Comparison of ENCODE assay signal across 9 cellular contexts in the genomic region with DNA sequence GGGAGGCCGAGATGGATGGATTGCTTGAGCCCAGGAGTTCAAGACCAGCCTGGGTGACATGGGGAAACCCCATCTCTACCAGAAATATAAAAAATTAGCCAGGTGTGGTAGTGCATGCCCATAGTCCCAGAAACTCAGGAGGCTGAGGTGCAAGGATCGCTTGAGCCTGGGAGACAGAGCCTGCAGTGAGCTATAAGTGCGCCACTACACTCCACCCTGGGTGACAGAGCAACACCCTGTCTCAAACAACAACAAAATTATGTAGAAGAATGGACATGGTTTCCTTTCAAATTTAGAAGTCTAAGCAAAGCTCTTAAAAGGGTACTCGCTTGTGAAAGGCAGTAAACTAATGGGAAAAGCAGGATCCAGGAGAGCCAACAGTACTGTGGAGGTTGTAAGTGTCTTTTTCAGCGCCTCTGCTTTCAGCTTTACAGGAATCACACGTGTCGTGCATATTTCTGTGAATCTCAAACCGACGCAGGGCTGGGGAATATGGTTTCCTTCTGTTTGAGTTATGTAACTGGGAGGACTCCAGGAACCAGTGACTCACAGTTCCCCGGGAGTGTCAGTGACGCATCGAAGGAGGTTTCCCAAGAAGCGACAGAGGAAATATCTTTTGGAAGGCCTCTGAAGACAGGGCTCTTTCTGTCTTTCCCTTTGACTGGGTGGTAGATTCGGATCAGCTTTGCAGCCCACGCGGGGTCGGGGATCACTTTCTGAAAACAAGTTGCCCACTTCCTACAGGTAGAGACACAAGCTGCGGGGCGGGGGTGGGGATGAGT. TPM values are rescaled to one million over a fixed set of nuclear protein-coding genes. Genes with fewer than 3 reads are reported as not detected.
A peak's percentile ranks its signal among the peaks of the same experiment; 100 is the strongest.
DNase-seq lines count a peak whose midpoint lies in the region; ATAC-seq, FAIRE-seq and TF ChIP-seq lines count a peak whose summit lies in the region.
"Not testable (repeated sequence)": the region's sequence is repeated elsewhere in the genome, so short reads cannot be mapped to it uniquely, and the experiment has no call there.
"Had no signal": no experiment of that assay in that cellular context is flagged by ENCODE, and none has a peak within 500 bp of the region (broad histone marks: within the 10 kb centered on the region; RNA-seq: fewer than 3 reads in every experiment).

No MANE protein-coding gene starts in this region.

- H3K27me3 Mint-ChIP-seq in activated CD4-positive, alpha-beta T cell treated with anti-CD3 and anti-CD28 coated beads, Interleukin-2, amount 10 ng/mL, durations not matched to agents 7 days and 5 days: not testable (repeated sequence)

- WGBS in small intestine, 3 donors: 33 to 40% (median 35%) methylated on average over 14 to 15 of the region's 19 CpGs
- 31 to 36% methylated on average over 11 to 13 of the region's 19 CpGs for WGBS in thyroid gland, 2 donors

- not testable (repeated sequence) for H3K36me3 Mint-ChIP-seq in activated CD4-positive, alpha-beta T cell treated with anti-CD3 and anti-CD28 coated beads, Interleukin-2, amount 10 ng/mL, durations not matched to agents 7 days and 5 days (ENCODE audit: low read depth)

- H3K27ac Mint-ChIP-seq in activated CD4-positive, alpha-beta T cell treated with anti-CD3 and anti-CD28 coated beads, Interleukin-2, amount 10 ng/mL, durations not matched to agents 7 days and 5 days: peak overlapping the region; percentile 19

- peak; percentile 89 for ATAC-seq in lower lobe of right lung

- H3K4me3 Mint-ChIP-seq in activated CD4-positive, alpha-beta T cell treated with anti-CD3 and anti-CD28 coated beads, Interleukin-2, amount 10 ng/mL, durations not matched to agents 7 days and 5 days: not testable (repeated sequence)

- not testable (repeated sequence) for H3K36me3 ChIP-seq in lower lobe of right lung; small intestine (ENCODE audit: control insufficient read depth in 2 of 2, insufficient read depth in 2 of 2, low read length in 2 of 2); thyroid gland

- CTCF ChIA-PET in activated CD4-positive, alpha-beta T cell treated with anti-CD3 and anti-CD28 coated beads, Interleukin-2, amount 10 ng/mL, durations not matched to agents 7 days and 5 days (lab: Charles Lee): not testable (repeated sequence)

- not testable (repeated sequence) for FAIRE-seq in small intestine (lab: Jason Lieb, UNC)

- intact Hi-C loops in lower lobe of right lung (cut with DNase I); thyroid gland (cut with DNase I): not testable (repeated sequence)

- DNase-seq in EH (ENCODE audit: low read depth): peak; percentile 92
- DNase-seq in NOMO-1 treated with DMSO at 0.1 percent for 48 hours (lab: John Stamatoyannopoulos, UW; ENCODE audit: unreplicated experiment): peak; percentile 51
- DNase-seq in activated CD4-positive, alpha-beta T cell treated with anti-CD3 and anti-CD28 coated beads, Interleukin-2, amount 10 ng/mL, durations not matched to agents 7 days and 5 days: peak; percentile 8
- DNase-seq in amniotic epithelial cell (ENCODE audit: low read depth): peak; percentile 78
- peak; percentile 82 for DNase-seq in fibroblast of gingiva (ENCODE audit: low read depth)
- DNase-seq in lower lobe of right lung: peak; percentile 74
- DNase-seq in small intestine: peak; percentile 87
- peak; percentile 41 to 54 for DNase-seq in thyroid gland

- H3K9me3 Mint-ChIP-seq in activated CD4-positive, alpha-beta T cell treated with anti-CD3 and anti-CD28 coated beads, Interleukin-2, amount 10 ng/mL, durations not matched to agents 7 days and 5 days: not testable (repeated sequence)

- TF ChIP-seq CTCF in lower lobe of right lung (IDR thresholded peaks at IDR 0.05); thyroid gland (IDR thresholded peaks at IDR 0.05): not testable (repeated sequence)

- not testable (repeated sequence) for H3K4me3 ChIP-seq in lower lobe of right lung; small intestine (ENCODE audit: low read depth in 1 of 2, low read length in 2 of 2); thyroid gland (replicated peaks in 1 of 3)

- peaks cover 24% of the 10 kb centered on the region for H3K4me1 Mint-ChIP-seq in activated CD4-positive, alpha-beta T cell treated with anti-CD3 and anti-CD28 coated beads, Interleukin-2, amount 10 ng/mL, durations not matched to agents 7 days and 5 days

- H3K4me1 ChIP-seq in lower lobe of right lung; small intestine (ENCODE audit: control insufficient read depth in 2 of 2, insufficient read depth in 1 of 2, low read depth in 1 of 2, low read length in 1 of 2); thyroid gland: not testable (repeated sequence)

- not testable (repeated sequence) for TF ChIP-seq POLR2A in thyroid gland (IDR thresholded peaks at IDR 0.05)

- H3K27ac ChIP-seq in lower lobe of right lung, thyroid gland: not testable (repeated sequence)
- H3K27ac ChIP-seq in small intestine (ENCODE audit: low read depth in 1 of 2, low read length in 1 of 2): peak overlapping the region; percentile 11 to 65

- H3K27me3 ChIP-seq in lower lobe of right lung (ENCODE audit: low read depth); small intestine (ENCODE audit: control insufficient read depth in 2 of 2, insufficient read depth in 2 of 2, low read length in 2 of 2); thyroid gland: not testable (repeated sequence)

- H3K9me3 ChIP-seq in lower lobe of right lung; small intestine (ENCODE audit: control insufficient read depth, low read depth); thyroid gland: not testable (repeated sequence)

- POLR2A ChIA-PET in activated CD4-positive, alpha-beta T cell treated with anti-CD3 and anti-CD28 coated beads, Interleukin-2, amount 10 ng/mL, durations not matched to agents 7 days and 5 days (lab: Charles Lee): not testable (repeated sequence)

RNA-seq across cellular contexts. Expression of a gene that starts 24.6 kb away (rescaled TPM):
- total RNA-seq in activated CD4-positive, alpha-beta T cell treated with anti-CD3 and anti-CD28 coated beads, Interleukin-2, amount 10 ng/mL, durations not matched to agents 7 days and 5 days: 1 to 10 TPM; 1.2 to 1.3 TPM
- total RNA-seq in lower lobe of right lung (1.5 TPM), thyroid gland (1 to 10 TPM in 2 of 4 donors, under 1 TPM in 1, not detected in 1; 0.54 to 4.6 (median 3.5) TPM)
- 10 to 100 TPM in 1 of 3 donors, 1 to 10 TPM in 2; 2.2 to 11.3 (median 4.1) TPM for polyA plus RNA-seq in small intestine
- total RNA-seq: G401 had no signal

RNA-seq across cellular contexts. Expression of a gene that starts 46.4 kb away (rescaled TPM):
- total RNA-seq in activated CD4-positive, alpha-beta T cell treated with anti-CD3 and anti-CD28 coated beads, Interleukin-2, amount 10 ng/mL, durations not matched to agents 7 days and 5 days: under 1 TPM; 0.72 to 0.77 TPM
- 5.5 TPM for total RNA-seq in lower lobe of right lung
- 10 to 100 TPM in 1 of 3 donors, 1 to 10 TPM in 2; 1.8 to 13.0 (median 3.7) TPM for polyA plus RNA-seq in small intestine
- total RNA-seq in thyroid gland: 1 to 10 TPM; 1.2 to 4.3 (median 2.3) TPM

Comparison
In these comparisons a context has a peak if more than half of its experiments do, and no peak if none do; other contexts are left out.
1. DNase-seq: peak in every context shown above with its lines; median percentile 92 in EH; 87 in small intestine; 82 in fibroblast of gingiva; 78 in amniotic epithelial cell; 74 in lower lobe of right lung; 51 in NOMO-1 treated with DMSO at 0.1 percent for 48 hours; 48 in thyroid gland; 8 in activated CD4-positive, alpha-beta T cell treated with anti-CD3 and anti-CD28 coated beads, Interleukin-2, amount 10 ng/mL, durations not matched to agents 7 days and 5 days.